In genomic region chr6:21593412-21593926, GRCh38 we compare ENCODE assay signal across 1 cellular context.
A peak's percentile ranks its signal among the peaks of the same experiment; 100 is the strongest.
TF ChIP-seq lines count a peak whose summit lies in the region.

SOX4 (plus strand) TSS chr6:21593751; CDS start chr6:21594535, 784 bp downstream.

TF ChIP-seq in HEK293, 187 proteins besides CTCF, POLR2A, EP300 and RAD21 (continued from another document and continues in another):
- TF ChIP-seq, protein P1, sequence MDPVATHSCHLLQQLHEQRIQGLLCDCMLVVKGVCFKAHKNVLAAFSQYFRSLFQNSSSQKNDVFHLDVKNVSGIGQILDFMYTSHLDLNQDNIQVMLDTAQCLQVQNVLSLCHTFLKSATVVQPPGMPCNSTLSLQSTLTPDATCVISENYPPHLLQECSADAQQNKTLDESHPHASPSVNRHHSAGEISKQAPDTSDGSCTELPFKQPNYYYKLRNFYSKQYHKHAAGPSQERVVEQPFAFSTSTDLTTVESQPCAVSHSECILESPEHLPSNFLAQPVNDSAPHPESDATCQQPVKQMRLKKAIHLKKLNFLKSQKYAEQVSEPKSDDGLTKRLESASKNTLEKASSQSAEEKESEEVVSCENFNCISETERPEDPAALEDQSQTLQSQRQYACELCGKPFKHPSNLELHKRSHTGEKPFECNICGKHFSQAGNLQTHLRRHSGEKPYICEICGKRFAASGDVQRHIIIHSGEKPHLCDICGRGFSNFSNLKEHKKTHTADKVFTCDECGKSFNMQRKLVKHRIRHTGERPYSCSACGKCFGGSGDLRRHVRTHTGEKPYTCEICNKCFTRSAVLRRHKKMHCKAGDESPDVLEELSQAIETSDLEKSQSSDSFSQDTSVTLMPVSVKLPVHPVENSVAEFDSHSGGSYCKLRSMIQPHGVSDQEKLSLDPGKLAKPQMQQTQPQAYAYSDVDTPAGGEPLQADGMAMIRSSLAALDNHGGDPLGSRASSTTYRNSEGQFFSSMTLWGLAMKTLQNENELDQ (tag by site-specific recombination; IDR thresholded peaks at IDR 0.05; ENCODE audit: low read depth): no peak
- TF ChIP-seq FEZF1 (tag by site-specific recombination; IDR thresholded peaks at IDR 0.05) (peak; percentile 71), GLI4 (tag by site-specific recombination; IDR thresholded peaks at IDR 0.05) (no peak), ZNF398 (tag by site-specific recombination; IDR thresholded peaks at IDR 0.05) (no peak), YY1 (tag by site-specific recombination; IDR thresholded peaks at IDR 0.05) (no peak; the same call in 1 of the 2 replicates), ZNF391 (tag by site-specific recombination; IDR thresholded peaks at IDR 0.05; ENCODE audit: borderline replicate concordance, low read depth) (no peak), KLF10 (tag by site-specific recombination; IDR thresholded peaks at IDR 0.05) (peak; percentile 30; the same call in 1 of the 2 replicates), ZNF629 (tag by site-specific recombination; IDR thresholded peaks at IDR 0.05) (peak; percentile 54; the same call in 1 of the 2 replicates), ZNF658 (tag by site-specific recombination; IDR thresholded peaks at IDR 0.05) (no peak), ZNF561 (tag by site-specific recombination; IDR thresholded peaks at IDR 0.05; ENCODE audit: borderline replicate concordance) (no peak), ZSCAN16 (tag by site-specific recombination; IDR thresholded peaks at IDR 0.05) (no peak), ZNF148 (tag by site-specific recombination; IDR thresholded peaks at IDR 0.05; ENCODE audit: borderline replicate concordance) (no peak), SETDB1 (IDR thresholded peaks at IDR 0.05; ENCODE audit: insufficient read length, low read length) (peak; percentile 34), ZNF623 (tag by site-specific recombination; IDR thresholded peaks at IDR 0.05) (no peak), ZNF121 (tag by site-specific recombination; IDR thresholded peaks at IDR 0.05) (no peak), ZNF776 (tag by site-specific recombination; IDR thresholded peaks at IDR 0.05; ENCODE audit: borderline replicate concordance) (no peak), ZNF707 (tag by site-specific recombination; IDR thresholded peaks at IDR 0.05) (no peak), ZNF24 (tag by site-specific recombination; IDR thresholded peaks at IDR 0.05) (no peak), AEBP2 (tag by site-specific recombination; IDR thresholded peaks at IDR 0.05; ENCODE audit: borderline replicate concordance) (no peak), ZNF626 (tag by site-specific recombination; IDR thresholded peaks at IDR 0.05) (no peak), BCL11A (tag by site-specific recombination; IDR thresholded peaks at IDR 0.05; ENCODE audit: low read depth) (no peak), ZNF292 (tag by site-specific recombination; IDR thresholded peaks at IDR 0.05; ENCODE audit: borderline replicate concordance, low read depth) (no peak), ZNF529 (tag by site-specific recombination; IDR thresholded peaks at IDR 0.05; ENCODE audit: insufficient replicate concordance) (no peak), ZNF155 (tag by site-specific recombination; IDR thresholded peaks at IDR 0.05) (no peak), ZNF664 (tag by site-specific recombination; IDR thresholded peaks at IDR 0.05) (no peak), ZNF747 (tag by site-specific recombination; IDR thresholded peaks at IDR 0.05) (no peak), HOXC10 (CRISPR knock-in tag; IDR thresholded peaks at IDR 0.05) (no peak), SP2 (tag by site-specific recombination; IDR thresholded peaks at IDR 0.05) (peak; percentile 81), ZNF610 (tag by site-specific recombination; IDR thresholded peaks at IDR 0.05; ENCODE audit: borderline replicate concordance) (no peak), ZNF169 (tag by site-specific recombination; IDR thresholded peaks at IDR 0.05) (no peak), ZNF473 (tag by site-specific recombination; IDR thresholded peaks at IDR 0.05) (no peak), ZNF560 (tag by site-specific recombination; IDR thresholded peaks at IDR 0.05; ENCODE audit: borderline replicate concordance) (no peak), PRDM4 (tag by site-specific recombination; IDR thresholded peaks at IDR 0.05) (no peak; the same call in 1 of the 2 replicates), ZNF223 (tag by site-specific recombination; IDR thresholded peaks at IDR 0.05) (no peak), OSR2 (tag by site-specific recombination; IDR thresholded peaks at IDR 0.05) (no peak), GFI1B (tag by site-specific recombination; IDR thresholded peaks at IDR 0.05) (peak; percentile 93), ZNF596 (tag by site-specific recombination; IDR thresholded peaks at IDR 0.05) (peak; percentile 47; the same call in 1 of the 2 replicates)
- TF ChIP-seq, protein P2, sequence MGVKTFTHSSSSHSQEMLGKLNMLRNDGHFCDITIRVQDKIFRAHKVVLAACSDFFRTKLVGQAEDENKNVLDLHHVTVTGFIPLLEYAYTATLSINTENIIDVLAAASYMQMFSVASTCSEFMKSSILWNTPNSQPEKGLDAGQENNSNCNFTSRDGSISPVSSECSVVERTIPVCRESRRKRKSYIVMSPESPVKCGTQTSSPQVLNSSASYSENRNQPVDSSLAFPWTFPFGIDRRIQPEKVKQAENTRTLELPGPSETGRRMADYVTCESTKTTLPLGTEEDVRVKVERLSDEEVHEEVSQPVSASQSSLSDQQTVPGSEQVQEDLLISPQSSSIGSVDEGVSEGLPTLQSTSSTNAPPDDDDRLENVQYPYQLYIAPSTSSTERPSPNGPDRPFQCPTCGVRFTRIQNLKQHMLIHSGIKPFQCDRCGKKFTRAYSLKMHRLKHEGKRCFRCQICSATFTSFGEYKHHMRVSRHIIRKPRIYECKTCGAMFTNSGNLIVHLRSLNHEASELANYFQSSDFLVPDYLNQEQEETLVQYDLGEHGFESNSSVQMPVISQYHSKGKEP (tag by site-specific recombination; IDR thresholded peaks at IDR 0.05): peak; percentile 94
- TF ChIP-seq, protein P3, sequence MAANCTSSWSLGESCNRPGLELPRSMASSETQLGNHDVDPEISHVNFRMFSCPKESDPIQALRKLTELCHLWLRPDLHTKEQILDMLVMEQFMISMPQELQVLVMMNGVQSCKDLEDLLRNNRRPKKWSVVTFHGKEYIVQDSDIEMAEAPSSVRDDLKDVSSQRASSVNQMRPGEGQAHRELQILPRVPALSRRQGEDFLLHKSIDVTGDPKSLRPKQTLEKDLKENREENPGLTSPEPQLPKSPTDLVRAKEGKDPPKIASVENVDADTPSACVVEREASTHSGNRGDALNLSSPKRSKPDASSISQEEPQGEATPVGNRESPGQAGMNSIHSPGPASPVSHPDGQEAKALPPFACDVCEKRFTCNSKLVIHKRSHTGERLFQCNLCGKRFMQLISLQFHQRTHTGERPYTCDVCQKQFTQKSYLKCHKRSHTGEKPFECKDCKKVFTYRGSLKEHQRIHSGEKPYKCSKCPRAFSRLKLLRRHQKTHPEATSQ (tag by site-specific recombination; IDR thresholded peaks at IDR 0.05): no peak
- TF ChIP-seq, protein P4, sequence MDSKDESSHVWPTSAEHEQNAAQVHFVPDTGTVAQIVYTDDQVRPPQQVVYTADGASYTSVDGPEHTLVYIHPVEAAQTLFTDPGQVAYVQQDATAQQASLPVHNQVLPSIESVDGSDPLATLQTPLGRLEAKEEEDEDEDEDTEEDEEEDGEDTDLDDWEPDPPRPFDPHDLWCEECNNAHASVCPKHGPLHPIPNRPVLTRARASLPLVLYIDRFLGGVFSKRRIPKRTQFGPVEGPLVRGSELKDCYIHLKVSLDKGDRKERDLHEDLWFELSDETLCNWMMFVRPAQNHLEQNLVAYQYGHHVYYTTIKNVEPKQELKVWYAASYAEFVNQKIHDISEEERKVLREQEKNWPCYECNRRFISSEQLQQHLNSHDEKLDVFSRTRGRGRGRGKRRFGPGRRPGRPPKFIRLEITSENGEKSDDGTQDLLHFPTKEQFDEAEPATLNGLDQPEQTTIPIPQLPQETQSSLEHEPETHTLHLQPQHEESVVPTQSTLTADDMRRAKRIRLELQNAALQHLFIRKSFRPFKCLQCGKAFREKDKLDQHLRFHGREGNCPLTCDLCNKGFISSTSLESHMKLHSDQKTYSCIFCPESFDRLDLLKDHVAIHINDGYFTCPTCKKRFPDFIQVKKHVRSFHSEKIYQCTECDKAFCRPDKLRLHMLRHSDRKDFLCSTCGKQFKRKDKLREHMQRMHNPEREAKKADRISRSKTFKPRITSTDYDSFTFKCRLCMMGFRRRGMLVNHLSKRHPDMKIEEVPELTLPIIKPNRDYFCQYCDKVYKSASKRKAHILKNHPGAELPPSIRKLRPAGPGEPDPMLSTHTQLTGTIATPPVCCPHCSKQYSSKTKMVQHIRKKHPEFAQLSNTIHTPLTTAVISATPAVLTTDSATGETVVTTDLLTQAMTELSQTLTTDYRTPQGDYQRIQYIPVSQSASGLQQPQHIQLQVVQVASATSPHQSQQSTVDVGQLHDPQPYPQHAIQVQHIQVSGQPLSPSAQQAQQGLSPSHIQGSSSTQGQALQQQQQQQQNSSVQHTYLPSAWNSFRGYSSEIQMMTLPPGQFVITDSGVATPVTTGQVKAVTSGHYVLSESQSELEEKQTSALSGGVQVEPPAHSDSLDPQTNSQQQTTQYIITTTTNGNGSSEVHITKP (tag by site-specific recombination; IDR thresholded peaks at IDR 0.05): 0 out of 2 replicates have a peak, but pooled peaks have one; percentile 10
